9 cellular contexts compared by ENCODE assay signal in genomic region chr1:93661829-93662474, GRCh38. TPM values are rescaled to one million over a fixed set of nuclear protein-coding genes. Genes with fewer than 3 reads are reported as not detected.
DNase-seq lines count a peak whose midpoint lies in the region; FAIRE-seq and TF ChIP-seq lines count a peak whose summit lies in the region.
"Had no signal": no experiment of that assay in that cellular context is flagged by ENCODE, and none has a peak within 500 bp of the region (broad histone marks: within the 10 kb centered on the region; RNA-seq: fewer than 3 reads in every experiment).

No MANE protein-coding gene starts in this region.

- peak; percentile 64 for FAIRE-seq in GM12892 (lab: Jason Lieb, UNC)

- no peak overlapping the region for H3K27ac Mint-ChIP-seq in CD14-positive monocyte

- H3K4me1 Mint-ChIP-seq in CD14-positive monocyte = peaks cover 8% of the 10 kb centered on the region

- H3K4me3 Mint-ChIP-seq in CD14-positive monocyte = peak overlapping the region in 1 of 2 donors; percentile 26

- H3K4me3 ChIP-seq in endocrine pancreas (ENCODE audit: control insufficient read depth, insufficient read depth, low read length) = peak overlapping the region; percentile 6

- no peaks in the 10 kb centered on the region for H3K4me1 ChIP-seq in endocrine pancreas (ENCODE audit: control insufficient read depth, insufficient read depth, low read length)

- no peaks in the 10 kb centered on the region for H3K9me3 ChIP-seq in endocrine pancreas (ENCODE audit: control insufficient read depth, low read length)

- no peaks in the 10 kb centered on the region for H3K9me3 Mint-ChIP-seq in CD14-positive monocyte

- intact Hi-C loops in CD14-positive monocyte (cut with micrococcal nuclease) = no loop called here

- H3K9ac ChIP-seq in endocrine pancreas (ENCODE audit: control insufficient read depth, insufficient read depth, low read length) = no peak overlapping the region

- TF ChIP-seq CTCF in CD14-positive monocyte (IDR thresholded peaks at IDR 0.05) = no peak

- H3K36me3 Mint-ChIP-seq in CD14-positive monocyte = no peaks in the 10 kb centered on the region

- DNase-seq in GM12892 (ENCODE audit: insufficient read length) = no peak
- peak; percentile 88 for DNase-seq in M059J (ENCODE audit: low read depth)
- peak; percentile 91 for DNase-seq in renal cortical epithelial cell (ENCODE audit: low read depth)
- no peak for DNase-seq in amygdala (lab: John Stamatoyannopoulos, UW)
- no peak for DNase-seq in GOT3 (lab: John Stamatoyannopoulos, UW)
- no peak for DNase-seq in NCI-H2029 (lab: John Stamatoyannopoulos, UW)
- DNase-seq in CD14-positive monocyte (ENCODE audit: low spot score) = no peak
- DNase-seq: activated CD4-positive, alpha-beta T cell treated with anti-CD3 and anti-CD28 coated beads, Interleukin-2, amount 50 U/mL, for 4 hours had no signal

- H3K27me3 Mint-ChIP-seq in CD14-positive monocyte (ENCODE audit: low read depth in 3 of 3) = peaks cover 2 to 6% (median 2%) of the 10 kb centered on the region in 3 donors

- no peaks in the 10 kb centered on the region for H3K36me3 ChIP-seq in endocrine pancreas (ENCODE audit: control insufficient read depth, insufficient read depth, low read length)

- H3K27me3 ChIP-seq in endocrine pancreas (ENCODE audit: control insufficient read depth, insufficient read depth, low read length) = no peaks in the 10 kb centered on the region

- TF ChIP-seq POLR2A in GM12892 (IDR thresholded peaks at IDR 0.05; ENCODE audit: low read depth, low read length) = no peak

RNA-seq across cellular contexts. Expression of gene BCAR3, which starts 19.7 kb away (rescaled TPM):
- 3.5 TPM for polyA plus RNA-seq in GM12892 (2012; ENCODE audit: missing spikeins)
- 52.4 and 72.2 TPM in 2 replicates for total RNA-seq in M059J (2014; rRNA removed; shearing (Covaris generic))
- 41.0 and 75.9 TPM in 2 replicates for total RNA-seq in renal cortical epithelial cell
- under 1 TPM in 1 of 2 donors, not detected in 1; 0.05 TPM for polyA plus RNA-seq in CD14-positive monocyte

Comparison
In these comparisons a context has a peak if more than half of its experiments do, and no peak if none do; other contexts are left out.
1. DNase-seq: peak in M059J (single experiment) and renal cortical epithelial cell (single experiment); none in GM12892 (single experiment), amygdala (0 of 56), GOT3 (single experiment), NCI-H2029 (single experiment) and CD14-positive monocyte (single experiment).